Comparison of ENCODE assay signal across 9 cellular contexts in the genomic region with DNA sequence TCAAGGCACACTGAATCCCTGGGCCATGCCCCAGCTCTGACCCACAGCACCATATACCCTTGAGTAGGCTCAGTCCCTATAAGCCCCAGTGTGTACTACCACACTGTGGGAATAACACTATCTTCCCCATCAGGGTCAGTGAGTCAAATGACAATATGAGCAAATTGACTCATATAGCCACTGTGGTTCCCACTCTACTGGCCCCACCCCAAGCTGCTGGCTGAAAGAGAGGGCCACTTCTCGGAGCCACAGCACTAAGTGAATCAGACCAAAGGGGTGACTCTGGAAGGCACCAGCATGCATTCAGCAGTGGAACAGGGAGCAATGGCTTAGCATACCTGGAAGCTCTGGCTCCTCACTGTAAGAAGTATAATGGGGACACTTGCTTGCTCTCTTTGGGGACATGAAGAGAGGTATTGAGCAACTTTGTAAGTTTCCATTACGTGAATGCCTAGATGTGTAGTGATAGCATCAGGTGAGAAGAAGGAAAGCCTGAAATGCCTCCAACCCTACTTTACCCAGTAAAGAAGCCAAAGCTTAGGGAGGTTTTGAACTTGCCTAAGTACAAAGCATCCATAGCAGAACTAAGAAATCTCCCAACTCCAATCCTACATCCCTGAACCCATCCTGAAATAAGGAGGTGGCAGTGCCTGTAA. TPM values are rescaled to one million over a fixed set of nuclear protein-coding genes. Genes with fewer than 3 reads are reported as not detected.
DNase-seq lines count a peak whose midpoint lies in the region; ATAC-seq and TF ChIP-seq lines count a peak whose summit lies in the region.
"Had no signal": no experiment of that assay in that cellular context is flagged by ENCODE, and none has a peak within 500 bp of the region (broad histone marks: within the 10 kb centered on the region; RNA-seq: fewer than 3 reads in every experiment).

No MANE protein-coding gene starts in this region.

- H3K4me3 ChIP-seq in hepatocyte (no peak overlapping the region), Karpas-422 (ENCODE audit: low read length) (no peak overlapping the region)

- intact Hi-C loops in activated CD8-positive, alpha-beta T cell treated with anti-CD3 and anti-CD28 coated beads for 36 hours (cut with micrococcal nuclease): no loop called here

- no peaks in the 10 kb centered on the region for H3K27me3 Mint-ChIP-seq in activated CD8-positive, alpha-beta T cell treated with anti-CD3 and anti-CD28 coated beads for 36 hours
- H3K27me3 Mint-ChIP-seq: naive B cell had no signal

- POLR2A ChIA-PET in activated CD8-positive, alpha-beta T cell treated with anti-CD3 and anti-CD28 coated beads for 36 hours (lab: Charles Lee): interaction anchor here (1.2 kb wide), 1 partner anchor 12 kb away, joined by 3 read pairs; no protein-coding TSS in a partner anchor

- H3K9ac ChIP-seq in Karpas-422 (ENCODE audit: low read length): no peak overlapping the region

- H3K4me1 ChIP-seq in hepatocyte (ENCODE audit: insufficient read depth): peaks cover 23% of the 10 kb centered on the region
- no peaks in the 10 kb centered on the region for H3K4me1 ChIP-seq in Karpas-422 (ENCODE audit: low read length)

- TF ChIP-seq CTCF in activated CD8-positive, alpha-beta T cell treated with anti-CD3 and anti-CD28 coated beads for 36 hours (IDR thresholded peaks at IDR 0.05): no peak
- no peak for TF ChIP-seq CTCF in hepatocyte (IDR thresholded peaks at IDR 0.05; ENCODE audit: poor library complexity)

- no peaks in the 10 kb centered on the region for H3K9me3 Mint-ChIP-seq in activated CD8-positive, alpha-beta T cell treated with anti-CD3 and anti-CD28 coated beads for 36 hours

- H3K27ac ChIP-seq in hepatocyte: peak overlapping the region; percentile 87
- no peak overlapping the region for H3K27ac ChIP-seq in Karpas-422 (ENCODE audit: low read length)

- peaks cover 38% of the 10 kb centered on the region for H3K4me1 Mint-ChIP-seq in activated CD8-positive, alpha-beta T cell treated with anti-CD3 and anti-CD28 coated beads for 36 hours (ENCODE audit: low read depth)

- H3K9me3 ChIP-seq in hepatocyte (ENCODE audit: low read depth): no peaks in the 10 kb centered on the region
- no peaks in the 10 kb centered on the region for H3K9me3 ChIP-seq in Karpas-422 (ENCODE audit: low read length)

- peaks cover 82% of the 10 kb centered on the region for H3K79me2 ChIP-seq in hepatocyte
- H3K79me2 ChIP-seq in Karpas-422 (ENCODE audit: low read length): no peaks in the 10 kb centered on the region

- H3K36me3 ChIP-seq in hepatocyte (replicated peaks; ENCODE audit: insufficient read depth, low read depth) (no peaks in the 10 kb centered on the region), Karpas-422 (ENCODE audit: insufficient read depth, low read length) (no peaks in the 10 kb centered on the region)

- no peak overlapping the region for H2AFZ ChIP-seq in hepatocyte
- H2AFZ ChIP-seq in Karpas-422 (ENCODE audit: low read length): no peak overlapping the region

- CTCF ChIA-PET in activated CD8-positive, alpha-beta T cell treated with anti-CD3 and anti-CD28 coated beads for 36 hours (lab: Charles Lee): interaction anchor here (1.3 kb wide), 1 partner anchor 16 kb away, joined by 3 read pairs; no protein-coding TSS in a partner anchor

- H3K9me2 ChIP-seq in hepatocyte (replicated peaks; ENCODE audit: insufficient read depth) (no peaks in the 10 kb centered on the region), Karpas-422 (replicated peaks; ENCODE audit: insufficient read depth, low read length) (no peaks in the 10 kb centered on the region)

- WGBS in hepatocyte (ENCODE audit: low lambda C conversion rate, missing lambda C conversion rate): 98% methylated on average over 2 of the region's 2 CpGs

- ATAC-seq in GM19023 (IDR thresholded peaks at IDR 0.05; ENCODE audit: unreplicated experiment) (peak; percentile 81), HG02884 (IDR thresholded peaks at IDR 0.05; ENCODE audit: unreplicated experiment) (peak; percentile 82)
- peak; percentile 88 for ATAC-seq in activated CD8-positive, alpha-beta T cell treated with anti-CD3 and anti-CD28 coated beads for 36 hours

- H3K4me2 ChIP-seq in hepatocyte (no peak overlapping the region), Karpas-422 (ENCODE audit: low read depth, low read length, poor library complexity, severe bottlenecking) (no peak overlapping the region)

- no peak overlapping the region for H3K4me3 Mint-ChIP-seq in activated CD8-positive, alpha-beta T cell treated with anti-CD3 and anti-CD28 coated beads for 36 hours

- H3K27me3 ChIP-seq in hepatocyte (no peaks in the 10 kb centered on the region), Karpas-422 (ENCODE audit: low read length) (no peaks in the 10 kb centered on the region)

- H3K27ac Mint-ChIP-seq in activated CD8-positive, alpha-beta T cell treated with anti-CD3 and anti-CD28 coated beads for 36 hours: peak overlapping the region; percentile 50

- H4K20me1 ChIP-seq in hepatocyte (ENCODE audit: insufficient read depth, poor library complexity, severe bottlenecking): peaks cover 26% of the 10 kb centered on the region
- H4K20me1 ChIP-seq in Karpas-422 (ENCODE audit: insufficient read depth, low read depth, low read length): no peaks in the 10 kb centered on the region

- peak; percentile 71 for DNase-seq in activated CD8-positive, alpha-beta T cell treated with anti-CD3 and anti-CD28 coated beads for 36 hours
- DNase-seq in hepatocyte (ENCODE audit: low spot score): no peak
- peak; percentile 77 for DNase-seq in stromal cell of bone marrow (ENCODE audit: low read depth)
- DNase-seq in NCI-H187 treated with DMSO at 0.1 percent for 48 hours (lab: John Stamatoyannopoulos, UW): no peak
- no peak for DNase-seq in NCI-H510A (lab: John Stamatoyannopoulos, UW)
- DNase-seq in Karpas-422: no peak
- DNase-seq: naive B cell had no signal

- H3K36me3 Mint-ChIP-seq in activated CD8-positive, alpha-beta T cell treated with anti-CD3 and anti-CD28 coated beads for 36 hours (ENCODE audit: low read depth): peaks cover 13% of the 10 kb centered on the region
- H3K36me3 Mint-ChIP-seq: naive B cell had no signal

RNA-seq across cellular contexts. Expression of a gene that starts 13.5 kb away (rescaled TPM):
- 10 to 100 TPM; 36.0 to 36.1 TPM for total RNA-seq in activated CD8-positive, alpha-beta T cell treated with anti-CD3 and anti-CD28 coated beads for 36 hours
- total RNA-seq in hepatocyte: 298 and 316 TPM in 2 replicates
- 337 and 346 TPM in 2 replicates for polyA plus RNA-seq in hepatocyte
- 0.18 and 5.7 TPM in 2 replicates for total RNA-seq in Karpas-422 (2014; rRNA removed; shearing (Covaris generic); ENCODE audit: low replicate concordance)

RNA-seq across cellular contexts. Expression of a gene that starts 22.1 kb away (rescaled TPM):
- total RNA-seq in activated CD8-positive, alpha-beta T cell treated with anti-CD3 and anti-CD28 coated beads for 36 hours: not detected
- not detected in 2 replicates for total RNA-seq in hepatocyte
- not detected in 2 replicates for polyA plus RNA-seq in hepatocyte
- total RNA-seq in Karpas-422 (2014; rRNA removed; shearing (Covaris generic); ENCODE audit: low replicate concordance): not detected in 2 replicates

RNA-seq across cellular contexts. Expression of a gene that starts 51.6 kb away (rescaled TPM):
- total RNA-seq in activated CD8-positive, alpha-beta T cell treated with anti-CD3 and anti-CD28 coated beads for 36 hours: 10 to 100 TPM in 1 of 2 experiments, 1 to 10 TPM in 1; 9.0 to 11.5 TPM
- 50.7 and 58.1 TPM in 2 replicates for total RNA-seq in hepatocyte
- 28.0 and 29.3 TPM in 2 replicates for polyA plus RNA-seq in hepatocyte
- 12.9 and 42.0 TPM in 2 replicates for total RNA-seq in Karpas-422 (2014; rRNA removed; shearing (Covaris generic); ENCODE audit: low replicate concordance)

Comparison
In these comparisons a context has a peak if more than half of its experiments do, and no peak if none do; other contexts are left out.
1. DNase-seq: peak in activated CD8-positive, alpha-beta T cell treated with anti-CD3 and anti-CD28 coated beads for 36 hours (single experiment) and stromal cell of bone marrow (single experiment); none in hepatocyte (single experiment), NCI-H187 treated with DMSO at 0.1 percent for 48 hours (single experiment), NCI-H510A (single experiment) and Karpas-422 (single experiment).
2. Peak in every context shown above with its lines, with median percentiles within 50 percentile points of each other: ATAC-seq.